In the genomic region with DNA sequence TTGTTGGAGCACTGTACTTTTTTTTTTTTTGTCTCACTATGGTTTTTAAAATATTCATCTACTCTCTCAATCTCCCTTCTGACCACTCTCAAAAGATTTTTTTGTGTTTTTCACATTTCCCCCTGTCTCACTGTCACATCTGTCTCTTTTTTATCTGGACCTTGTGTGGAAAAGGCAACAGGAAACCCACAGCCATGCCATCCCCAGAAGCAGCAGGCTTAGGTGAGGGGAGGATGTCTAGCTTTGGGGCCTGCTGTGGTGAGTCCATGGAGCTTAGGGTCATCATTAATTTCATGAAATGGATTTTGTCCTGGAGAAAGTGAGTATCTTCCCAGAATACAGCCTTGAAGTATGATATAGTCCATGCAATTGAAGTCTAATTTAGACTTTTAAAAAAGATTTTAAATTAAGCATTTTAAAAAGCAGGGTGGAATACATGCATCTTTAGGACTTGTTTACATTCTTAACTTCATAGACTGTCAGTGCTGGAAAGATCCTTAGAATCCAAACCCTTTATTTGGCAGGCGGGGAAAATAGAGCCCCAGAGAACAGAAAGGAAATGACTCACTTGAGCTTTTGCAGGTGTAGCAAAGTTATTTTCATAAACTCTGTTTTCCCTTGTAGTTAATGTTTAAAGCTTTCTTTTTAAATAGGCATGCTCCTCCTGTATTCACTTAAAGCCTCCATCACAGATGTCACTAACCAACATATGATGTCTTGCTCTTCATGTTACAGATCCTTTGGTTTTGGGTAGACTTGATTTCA, we compare ENCODE assay signal across 10 cellular contexts. TPM values are rescaled to one million over a fixed set of nuclear protein-coding genes. Genes with fewer than 3 reads are reported as not detected.
DNase-seq lines count a peak whose midpoint lies in the region; ATAC-seq and TF ChIP-seq lines count a peak whose summit lies in the region.
"Had no signal": no experiment of that assay in that cellular context is flagged by ENCODE, and none has a peak within 500 bp of the region (broad histone marks: within the 10 kb centered on the region; RNA-seq: fewer than 3 reads in every experiment).

No MANE protein-coding gene starts in this region.

- H3K9me3 Mint-ChIP-seq in activated naive CD4-positive, alpha-beta T cell treated with anti-CD3 and anti-CD28 coated beads, Interleukin-2, amount 50 U/mL, for 72 hours, result no peaks in the 10 kb centered on the region
- H3K9me3 Mint-ChIP-seq: central memory CD8-positive, alpha-beta T cell had no signal

- H3K27ac ChIP-seq in RWPE1 (no peak overlapping the region; the same call in 1 of the 2 replicates), transverse colon (peak overlapping the region; percentile 38 to 77 (median 69)), adrenal gland (no peak overlapping the region)

- CTCF ChIA-PET in RWPE1 (lab: Yijun Ruan, JAX), result interaction anchor here (0.7 kb wide), 1 partner anchor 27 kb away, joined by 3 read pairs; no protein-coding TSS in a partner anchor

- TF ChIP-seq CTCF in RWPE1 (conservative IDR thresholded peaks at IDR 0.05; ENCODE audit: low read depth) (no peak), transverse colon (IDR thresholded peaks at IDR 0.05) (no peak), adrenal gland (IDR thresholded peaks at IDR 0.05) (no peak)

- in situ Hi-C loops in transverse colon (cut with MboI; ENCODE audit: low pct_ligation_motif_present in 1 of 4, low pct_unique_long_range_greater_than_20kb in 1 of 4, low sequenced_read_pairs in 3 of 4), result no loop called here

- 20 to 21% methylated on average over 1 of the region's 1 CpG for WGBS in transverse colon (ENCODE audit: low coverage in 1 of 2), 2 donors
- WGBS in adrenal gland, 4 donors, result 53 to 67% (median 58%) methylated on average over 1 of the region's 1 CpG

- H3K4me3 ChIP-seq in transverse colon, result no peak overlapping the region
- H3K4me3 ChIP-seq in adrenal gland, result no peak overlapping the region

- intact Hi-C loops in transverse colon (cut with DNase I; ENCODE audit: low total_unique reads) (no loop called here), adrenal gland (cut with DNase I) (loop anchor here in 1 of 2 donors (5.0 kb wide), 1 partner anchor 326 kb away; no protein-coding TSS in a partner anchor)

- H3K36me3 ChIP-seq in transverse colon (no peaks in the 10 kb centered on the region), adrenal gland (replicated peaks in 1 of 2) (peaks cover 0 to 13% of the 10 kb centered on the region in 2 donors)

- peaks cover 15 to 32% (median 24%) of the 10 kb centered on the region in 4 donors for H3K4me1 ChIP-seq in transverse colon
- H3K4me1 ChIP-seq in adrenal gland (replicated peaks in 1 of 2), result peaks cover 0 to 10% of the 10 kb centered on the region in 2 donors

- POLR2A ChIA-PET in RWPE1 (lab: Yijun Ruan, JAX; ENCODE audit: low non-redundant PET), result interaction anchor here (0.5 to 0.6 kb wide), 2 partner anchors 163 to 244 kb away, joined by 3 to 5 read pairs; no protein-coding TSS in a partner anchor

- no peaks in the 10 kb centered on the region for H3K9me3 ChIP-seq in transverse colon
- no peaks in the 10 kb centered on the region for H3K9me3 ChIP-seq in adrenal gland (replicated peaks in 1 of 3)

- no peak for DNase-seq in activated naive CD4-positive, alpha-beta T cell treated with anti-CD3 and anti-CD28 coated beads, Interleukin-2, amount 50 U/mL, for 72 hours (ENCODE audit: low spot score in 2 of 2)
- DNase-seq in activated naive CD4-positive, alpha-beta T cell treated with anti-CD3 and anti-CD28 coated beads, Interleukin-2, amount 50 U/mL, for 16 hours, result no peak
- peak; percentile 43 for DNase-seq in RWPE1 (ENCODE audit: low spot score)
- peak; percentile 47 for DNase-seq in glomerular visceral epithelial cell (ENCODE audit: extremely low spot score)
- DNase-seq in transverse colon, result no peak
- no peak for DNase-seq in adrenal gland
- no peak for DNase-seq in cerebellum (ENCODE audit: low spot score)
- DNase-seq: C1 segment of cervical spinal cord had no signal

- ATAC-seq in activated naive CD4-positive, alpha-beta T cell treated with anti-CD3 and anti-CD28 coated beads, Interleukin-2, amount 50 U/mL, for 72 hours, result no peak
- ATAC-seq in GM21619 (IDR thresholded peaks at IDR 0.05; ENCODE audit: unreplicated experiment), result no peak

- no peak for TF ChIP-seq EP300 in transverse colon (IDR thresholded peaks at IDR 0.05; ENCODE audit: low read depth)

- H3K27ac Mint-ChIP-seq in activated naive CD4-positive, alpha-beta T cell treated with anti-CD3 and anti-CD28 coated beads, Interleukin-2, amount 50 U/mL, for 72 hours, result peak overlapping the region; percentile 46 to 76

- no peaks in the 10 kb centered on the region for H3K36me3 Mint-ChIP-seq in activated naive CD4-positive, alpha-beta T cell treated with anti-CD3 and anti-CD28 coated beads, Interleukin-2, amount 50 U/mL, for 72 hours

- TF ChIP-seq POLR2A in transverse colon (IDR thresholded peaks at IDR 0.05) (no peak), adrenal gland (IDR thresholded peaks at IDR 0.05) (no peak)

- H3K27me3 ChIP-seq in transverse colon (no peaks in the 10 kb centered on the region), adrenal gland (no peaks in the 10 kb centered on the region)

RNA-seq across cellular contexts. Expression of gene MINDY4, which starts 25.1 kb away (rescaled TPM):
- 1 to 10 TPM in 1 of 2 donors, under 1 TPM in 1; 0.32 to 1.9 TPM for total RNA-seq in activated naive CD4-positive, alpha-beta T cell treated with anti-CD3 and anti-CD28 coated beads, Interleukin-2, amount 50 U/mL, for 72 hours
- total RNA-seq in transverse colon, result 10 to 100 TPM in 1 of 4 donors, 1 to 10 TPM in 3; 4.6 to 14.1 (median 6.8) TPM
- 10 to 100 TPM in 3 of 8 donors, 1 to 10 TPM in 5; 4.8 to 19.9 (median 7.5) TPM for total RNA-seq in adrenal gland
- 1 to 10 TPM; 5.7 to 7.3 (median 6.8) TPM for polyA plus RNA-seq in adrenal gland
- total RNA-seq in cerebellum, result 9.8 TPM

RNA-seq across cellular contexts. Expression of gene INMT, which starts 44.4 kb away (rescaled TPM):
- under 1 TPM in 1 of 2 donors, not detected in 1; 0.33 TPM for total RNA-seq in activated naive CD4-positive, alpha-beta T cell treated with anti-CD3 and anti-CD28 coated beads, Interleukin-2, amount 50 U/mL, for 72 hours
- 10 to 100 TPM in 1 of 4 donors, 1 to 10 TPM in 3; 3.8 to 15.5 (median 8.7) TPM for total RNA-seq in transverse colon
- 100 to 1,000 TPM; 113 to 392 (median 168) TPM for total RNA-seq in adrenal gland
- 100 to 1,000 TPM in 1 of 3 donors, 10 to 100 TPM in 2; 37.2 to 174 (median 68.6) TPM for polyA plus RNA-seq in adrenal gland
- total RNA-seq in cerebellum, result 0.73 TPM

Comparison
In these comparisons a context has a peak if more than half of its experiments do, and no peak if none do; other contexts are left out.
1. DNase-seq: peak in RWPE1 (single experiment) and glomerular visceral epithelial cell (single experiment); none in activated naive CD4-positive, alpha-beta T cell treated with anti-CD3 and anti-CD28 coated beads, Interleukin-2, amount 50 U/mL, for 72 hours (0 of 2), activated naive CD4-positive, alpha-beta T cell treated with anti-CD3 and anti-CD28 coated beads, Interleukin-2, amount 50 U/mL, for 16 hours (single experiment), transverse colon (single experiment), adrenal gland (0 of 7) and cerebellum (single experiment).
2. H3K27ac ChIP-seq: peak in transverse colon (4 of 4); none in RWPE1 (single experiment) and adrenal gland (0 of 5).
3. RNA of gene INMT, which starts 44.4 kb away (total RNA-seq): 113 to 392 TPM in adrenal gland; 3.8 to 15.5 TPM in transverse colon, 0.73 TPM in cerebellum (single experiment) and 0.33 TPM in activated naive CD4-positive, alpha-beta T cell treated with anti-CD3 and anti-CD28 coated beads, Interleukin-2, amount 50 U/mL, for 72 hours; every median in the first group is over 4 times any median in the second.